In genomic region chr15:63037996-63038720, GRCh38 we compare ENCODE assay signal across 22 cellular contexts. TPM values are rescaled to one million over a fixed set of nuclear protein-coding genes. Genes with fewer than 3 reads are reported as not detected.
A peak's percentile ranks its signal among the peaks of the same experiment; 100 is the strongest.
DNase-seq lines count a peak whose midpoint lies in the region; ATAC-seq, FAIRE-seq and TF ChIP-seq lines count a peak whose summit lies in the region.
"Had no signal": no experiment of that assay in that cellular context is flagged by ENCODE, and none has a peak within 500 bp of the region (broad histone marks: within the 10 kb centered on the region; RNA-seq: fewer than 3 reads in every experiment).

No MANE protein-coding gene starts in this region.

- TF ChIP-seq EP300 in SK-N-SH (IDR thresholded peaks at IDR 0.05; ENCODE audit: borderline replicate concordance in 1 of 2, low read depth in 1 of 2, low read length in 1 of 2): no peak

- H3K9ac ChIP-seq in SK-N-SH (no peak overlapping the region), keratinocyte (ENCODE audit: control insufficient read depth, extremely low read depth, insufficient read depth, low read length) (peak overlapping the region; percentile 29)

- peak; percentile 96 for FAIRE-seq in keratinocyte (lab: Jason Lieb, UNC)
- FAIRE-seq: GM12891 had no signal

- peaks cover 5% of the 10 kb centered on the region for H4K20me1 ChIP-seq in SK-N-SH (ENCODE audit: insufficient read depth)
- no peaks in the 10 kb centered on the region for H4K20me1 ChIP-seq in keratinocyte (ENCODE audit: control insufficient read depth, extremely low read depth, insufficient read depth, low read length)

- H3F3A ChIP-seq in SK-N-SH (replicated peaks; ENCODE audit: insufficient read depth): peaks cover 27% of the 10 kb centered on the region

- H3K9me1 ChIP-seq in keratinocyte (ENCODE audit: control insufficient read depth, extremely low read depth, insufficient read depth, low read length): no peaks in the 10 kb centered on the region

- peak overlapping the region; percentile 28 to 91; a peak in 3 of 4 replicates for H3K27ac ChIP-seq in SK-N-SH (ENCODE audit: low read depth in 2 of 2, low read length in 1 of 2)
- H3K27ac ChIP-seq in RWPE1: no peak overlapping the region
- H3K27ac ChIP-seq in keratinocyte (ENCODE audit: control insufficient read depth, insufficient read depth, low read length): peak overlapping the region; percentile 71
- H3K27ac ChIP-seq: body of pancreas, uterus had no signal

- H3K4me1 ChIP-seq in SK-N-SH (ENCODE audit: control insufficient read depth in 1 of 2, insufficient read depth in 2 of 2, low read depth in 1 of 2, low read length in 1 of 2): peaks cover 6 to 16% of the 10 kb centered on the region in 2 experiments; a peak in 2 of 4 replicates
- H3K4me1 ChIP-seq in keratinocyte (ENCODE audit: control insufficient read depth, extremely low read depth, insufficient read depth, low read length): peaks cover 47% of the 10 kb centered on the region
- H3K4me1 ChIP-seq: uterus had no signal

- 89% methylated on average over 10 of the region's 10 CpGs for WGBS in SK-N-SH (ENCODE audit: low lambda C conversion rate)

- CTCF ChIA-PET in SK-N-SH (lab: Yijun Ruan, JAX): interaction anchor here (0.9 to 13.6 kb wide), 3 partner anchors 10 to 56 kb away, joined by 3 to 315 read pairs (median 16); no protein-coding TSS in a partner anchor
- CTCF ChIA-PET in RWPE1 (lab: Yijun Ruan, JAX): interaction anchor here (1.0 to 1.7 kb wide), 3 partner anchors 9 to 10 kb away, joined by 3 to 8 read pairs (median 4); no protein-coding TSS in a partner anchor
- CTCF ChIA-PET in GM10248 (lab: Yijun Ruan, JAX): interaction anchor here (2.3 to 4.4 kb wide), 2 partner anchors 10 to 56 kb away, joined by 6 to 39 read pairs; no protein-coding TSS in a partner anchor

- no peaks in the 10 kb centered on the region for H3K9me2 ChIP-seq in SK-N-SH

- no peak for ATAC-seq in SK-N-SH treated with all-trans-retinoic acid at 6 μM for 48 hours
- no peak for ATAC-seq in HG02981 (IDR thresholded peaks at IDR 0.05; ENCODE audit: unreplicated experiment)
- no peak for ATAC-seq in HG03045 (IDR thresholded peaks at IDR 0.05; ENCODE audit: unreplicated experiment)
- ATAC-seq: activated CD4-positive, CD25-positive, alpha-beta regulatory T cell treated with anti-CD3 and anti-CD28 coated beads, Interleukin-2, amount 50 U/mL, for 24 hours; activated T-cell treated with anti-CD3 and anti-CD28 coated beads, Interleukin-2, amount 50 U/mL, for 72 hours; body of pancreas had no signal

- H3K36me3 ChIP-seq in SK-N-SH (replicated peaks in 1 of 2; ENCODE audit: control insufficient read depth in 1 of 2, insufficient read depth in 2 of 2, low read length in 1 of 2) (peaks cover 0 to 4% of the 10 kb centered on the region in 2 experiments), keratinocyte (ENCODE audit: control insufficient read depth in 2 of 2, extremely low read depth in 1 of 2, insufficient read depth in 2 of 2, low read length in 2 of 2) (no peaks in the 10 kb centered on the region)
- H3K36me3 ChIP-seq: HAP-1, uterus had no signal

- no peak for TF ChIP-seq RAD21 in SK-N-SH (IDR thresholded peaks at IDR 0.05; ENCODE audit: low read length)

- H2AFZ ChIP-seq in SK-N-SH (ENCODE audit: low read depth) (no peak overlapping the region), keratinocyte (ENCODE audit: control insufficient read depth, low read length) (peak overlapping the region; percentile 62)

- H3K9me3 ChIP-seq in SK-N-SH (no peaks in the 10 kb centered on the region), keratinocyte (ENCODE audit: control insufficient read depth, low read depth, low read length) (peaks cover 3% of the 10 kb centered on the region)
- H3K9me3 ChIP-seq: body of pancreas, HAP-1, uterus had no signal

- H3K4me2 ChIP-seq in SK-N-SH (no peak overlapping the region), keratinocyte (ENCODE audit: control insufficient read depth, extremely low read depth, insufficient read depth, low read depth, low read length) (peak overlapping the region; percentile 61)

- H3K27me3 ChIP-seq in SK-N-SH (ENCODE audit: insufficient read depth) (no peaks in the 10 kb centered on the region), keratinocyte (ENCODE audit: control insufficient read depth, extremely low read depth, insufficient read depth, low read length) (no peaks in the 10 kb centered on the region)
- H3K27me3 ChIP-seq: body of pancreas, uterus had no signal

- peaks cover 19% of the 10 kb centered on the region for H3K79me2 ChIP-seq in SK-N-SH (ENCODE audit: insufficient read depth)
- H3K79me2 ChIP-seq in keratinocyte (ENCODE audit: control insufficient read depth, insufficient read depth, low read length): peaks cover 3% of the 10 kb centered on the region

- no peak for DNase-seq in SK-N-SH
- peak; percentile 77 for DNase-seq in RWPE1 (ENCODE audit: low spot score)
- no peak for DNase-seq in keratinocyte (ENCODE audit: low read depth, low spot score)
- DNase-seq in SHP77 (lab: John Stamatoyannopoulos, UW): no peak
- DNase-seq in GM10248 (ENCODE audit: extremely low spot score): no peak
- DNase-seq: activated CD8-positive, alpha-beta memory T cell treated with anti-CD3 and anti-CD28 coated beads for 24 hours; activated T-cell treated with anti-CD3 and anti-CD28 coated beads, Interleukin-2, amount 50 U/mL, for 72 hours; body of pancreas; C1 segment of cervical spinal cord; cortex of kidney; MM.1S; NCI-H1694 treated with DMSO at 0.1 percent for 48 hours; NCI-H526; OCI-M1; T-helper 9 cell; uterus had no signal

- POLR2A ChIA-PET in SK-N-SH (lab: Yijun Ruan, JAX) (interaction anchor here (0.6 kb wide), 1 partner anchor 82 kb away, joined by 4 read pairs; no protein-coding TSS in a partner anchor), RWPE1 (lab: Yijun Ruan, JAX; ENCODE audit: low non-redundant PET) (interaction anchor here (0.6 to 0.7 kb wide), 2 partner anchors 8 to 10 kb away, joined by 3 to 4 read pairs; no protein-coding TSS in a partner anchor), GM10248 (lab: Yijun Ruan, JAX) (interaction anchor here (0.7 kb wide), 1 partner anchor 50 kb away, joined by 3 read pairs; no protein-coding TSS in a partner anchor)

- H3K4me3 ChIP-seq in SK-N-SH (ENCODE audit: low read depth in 2 of 2, low read length in 1 of 2) (no peak overlapping the region), keratinocyte (ENCODE audit: control insufficient read depth in 2 of 3, extremely low read depth in 1 of 3, insufficient read depth in 2 of 3, low read depth in 1 of 3, low read length in 3 of 3) (peak overlapping the region in 1 of 3 experiments; percentile 6)
- H3K4me3 ChIP-seq: body of pancreas, HAP-1, uterus had no signal

- dilution Hi-C loops in keratinocyte (cut with MboI; ENCODE audit: extremely low pct_ligation_motif_present, low sequenced_read_pairs): loop anchor here (25.0 kb wide), 1 partner anchor 276 kb away; no protein-coding TSS in a partner anchor

- TF ChIP-seq CTCF in SK-N-SH (IDR thresholded peaks at IDR 0.05): no peak
- TF ChIP-seq CTCF in RWPE1 (conservative IDR thresholded peaks at IDR 0.05; ENCODE audit: low read depth): no peak
- TF ChIP-seq CTCF in keratinocyte (optimal IDR thresholded peaks at IDR 0.05 in 1 of 3, IDR thresholded peaks at IDR 0.05 in 1 of 3, conservative IDR thresholded peaks at IDR 0.05 in 1 of 3; ENCODE audit: extremely low read depth in 1 of 3, insufficient read depth in 2 of 3, low read length in 3 of 3): no peak
- no peak for TF ChIP-seq CTCF in GM10248 (IDR thresholded peaks at IDR 0.05; ENCODE audit: control extremely low read depth, extremely low read depth, low read depth, missing control alignments)

TF ChIP-seq in SK-N-SH, 30 proteins besides CTCF, POLR2A, EP300 and RAD21 (continues in another document):
- TF ChIP-seq POLR2AphosphoS5 (IDR thresholded peaks at IDR 0.05; ENCODE audit: low read depth, low read length): no peak
- TF ChIP-seq GATA2 (CRISPR knock-in tag; IDR thresholded peaks at IDR 0.05): no peak
- TF ChIP-seq ELF1 (IDR thresholded peaks at IDR 0.05): no peak
- TF ChIP-seq USF2 (IDR thresholded peaks at IDR 0.05; ENCODE audit: borderline replicate concordance, low read depth, low read length): no peak
- no peak for TF ChIP-seq GABPA (IDR thresholded peaks at IDR 0.05; ENCODE audit: low read depth)
- no peak for TF ChIP-seq SIN3A (IDR thresholded peaks at IDR 0.05; ENCODE audit: borderline replicate concordance, low read depth, low read length)

TF ChIP-seq in SK-N-SH treated with all-trans-retinoic acid at 6 μM for 48 hours, 23 proteins besides CTCF, POLR2A, EP300 and RAD21 (continues in another document):
- TF ChIP-seq OSR1 (CRISPR knock-in tag; IDR thresholded peaks at IDR 0.05) (no peak), PPARA (CRISPR knock-in tag; IDR thresholded peaks at IDR 0.05; ENCODE audit: borderline replicate concordance) (no peak), ESRRG (CRISPR knock-in tag; IDR thresholded peaks at IDR 0.05) (no peak), CSDC2 (CRISPR knock-in tag; IDR thresholded peaks at IDR 0.05) (no peak), ZNF565 (CRISPR knock-in tag; conservative IDR thresholded peaks at IDR 0.05; ENCODE audit: low read depth) (no peak), RARB (CRISPR knock-in tag; IDR thresholded peaks at IDR 0.05) (no peak), GLIS3 (CRISPR knock-in tag; IDR thresholded peaks at IDR 0.05) (no peak), TOX (CRISPR knock-in tag; IDR thresholded peaks at IDR 0.05; ENCODE audit: borderline replicate concordance) (no peak), ARNTL (CRISPR knock-in tag; IDR thresholded peaks at IDR 0.05; ENCODE audit: borderline replicate concordance, low read depth) (no peak), SNAI2 (CRISPR knock-in tag; IDR thresholded peaks at IDR 0.05) (no peak), ZC3H10 (CRISPR knock-in tag; IDR thresholded peaks at IDR 0.05) (no peak)

RNA-seq across cellular contexts. Expression of gene TPM1, which starts 4.4 kb away (rescaled TPM):
- 1,371 and 1,764 TPM in 2 replicates for polyA plus RNA-seq in SK-N-SH (2012; rRNA removed)
- polyA plus RNA-seq in SK-N-SH (2012; cell fraction: cytosol; rRNA removed): 1,590 and 2,049 TPM in 2 replicates
- polyA plus RNA-seq in SK-N-SH (2012; cell fraction: nucleus; rRNA removed): 2,523 and 2,991 TPM in 2 replicates
- polyA plus RNA-seq in keratinocyte: 348 to 381 TPM (median 370 TPM) in 3 replicates
- polyA plus RNA-seq in keratinocyte (2011; ENCODE audit: low read depth): 470 TPM
- 448 and 582 TPM in 2 replicates for polyA plus RNA-seq in keratinocyte (2011; cell fraction: cytosol; rRNA removed)
- polyA plus RNA-seq in keratinocyte (2011; cell fraction: nucleus; rRNA removed): 562 and 605 TPM in 2 replicates
- polyA plus RNA-seq in keratinocyte (2012; ENCODE audit: low replicate concordance): 162 and 249 TPM in 2 replicates
- 94.6 to 233 TPM (median 200 TPM) in 3 replicates for polyA minus RNA-seq in keratinocyte
- 239 TPM for polyA minus RNA-seq in keratinocyte (2011; cell fraction: cytosol; rRNA and poly(A)+ RNA removed)
- polyA minus RNA-seq in keratinocyte (2011; cell fraction: nucleus; rRNA and poly(A)+ RNA removed): 234 and 444 TPM in 2 replicates
